Comparison of ENCODE assay signal across 16 cellular contexts in the genomic region with DNA sequence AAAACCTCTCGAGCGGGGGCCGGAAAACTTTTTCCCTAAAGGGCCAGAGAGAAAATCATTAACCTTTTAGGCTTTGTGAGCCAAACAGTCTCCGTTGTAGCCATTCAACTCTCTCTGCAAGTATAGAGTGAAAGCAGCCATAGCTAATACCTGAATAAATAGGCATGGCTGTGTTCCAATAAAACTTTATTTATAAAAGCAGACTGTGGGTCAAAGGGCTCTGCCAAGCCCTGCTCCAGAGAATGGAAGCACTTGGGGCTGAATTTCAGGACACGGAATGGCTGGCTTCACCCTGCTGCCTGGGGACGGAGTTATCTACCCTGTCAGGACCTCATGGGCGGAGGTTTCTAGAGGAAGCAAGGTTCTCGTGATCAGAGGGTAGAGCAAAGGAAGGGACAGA.
"Had no signal": no experiment of that assay in that cellular context is flagged by ENCODE, and none has a peak within 500 bp of the region (broad histone marks: within the 10 kb centered on the region; RNA-seq: fewer than 3 reads in every experiment).

No MANE protein-coding gene starts in this region.

- H3K27me3 ChIP-seq: breast epithelium, gastrocnemius medialis, uterus had no signal

- ATAC-seq: activated T-cell treated with anti-CD3 and anti-CD28 coated beads, Interleukin-2, amount 50 U/mL, for 4 hours; gastrocnemius medialis; sciatic nerve had no signal

- FAIRE-seq: endothelial cell of umbilical vein had no signal

- H3K36me3 Mint-ChIP-seq: activated CD4-positive, alpha-beta memory T cell treated with anti-CD3 and anti-CD28 coated beads for 36 hours; activated naive CD8-positive, alpha-beta T cell treated with anti-CD3 and anti-CD28 coated beads, Interleukin-2, amount 10 ng/mL, durations not matched to agents 7 days and 5 days had no signal

- H3K4me3 Mint-ChIP-seq: activated CD4-positive, alpha-beta memory T cell treated with anti-CD3 and anti-CD28 coated beads for 36 hours; activated naive CD8-positive, alpha-beta T cell treated with anti-CD3 and anti-CD28 coated beads, Interleukin-2, amount 10 ng/mL, durations not matched to agents 7 days and 5 days; activated T-cell treated with anti-CD3 and anti-CD28 coated beads, Interleukin-2, amount 50 U/mL, for 4 hours; stimulated activated naive CD8-positive, alpha-beta T cell treated with anti-CD3 and anti-CD28 coated beads, Interleukin-15, Interleukin-2, amounts not matched to agents 100 ng/mL and 50 ng/mL, for 24 hours had no signal

- H3K36me3 ChIP-seq: breast epithelium, gastrocnemius medialis, prostate gland, thoracic aorta, uterus had no signal

- H3K4me1 ChIP-seq: uterus had no signal

- H3K4me1 Mint-ChIP-seq: activated naive CD8-positive, alpha-beta T cell treated with anti-CD3 and anti-CD28 coated beads, Interleukin-2, amount 10 ng/mL, durations not matched to agents 7 days and 5 days had no signal

- H3K9me3 Mint-ChIP-seq: activated CD4-positive, alpha-beta memory T cell treated with anti-CD3 and anti-CD28 coated beads for 36 hours; activated naive CD8-positive, alpha-beta T cell treated with anti-CD3 and anti-CD28 coated beads, Interleukin-2, amount 10 ng/mL, durations not matched to agents 7 days and 5 days; activated T-cell treated with anti-CD3 and anti-CD28 coated beads, Interleukin-2, amount 50 U/mL, for 4 hours; stimulated activated naive CD8-positive, alpha-beta T cell treated with anti-CD3 and anti-CD28 coated beads, Interleukin-15, Interleukin-2, amounts not matched to agents 100 ng/mL and 50 ng/mL, for 24 hours had no signal

- DNase-seq: activated CD4-positive, alpha-beta memory T cell treated with anti-CD3 and anti-CD28 coated beads for 36 hours; activated CD4-positive, alpha-beta T cell treated with anti-CD3 and anti-CD28 coated beads for 1 hour; activated effector memory CD4-positive, alpha-beta T cell treated with anti-CD3 and anti-CD28 coated beads, Interleukin-2, amount 50 U/mL, for 16 hours; activated naive CD8-positive, alpha-beta T cell treated with anti-CD3 and anti-CD28 coated beads, Interleukin-2, amount 10 ng/mL, durations not matched to agents 7 days and 5 days; activated T-cell treated with anti-CD3 and anti-CD28 coated beads, Interleukin-2, amount 50 U/mL, for 4 hours; aorta; gastrocnemius medialis; stimulated activated CD4-positive, alpha-beta T cell treated with anti-CD3 and anti-CD28 coated beads, Interleukin-12 subunit alpha, Interleukin-12 subunit beta, amount 100 ng/mL, for 4 hours; SW 1271; uterus had no signal

- H3K9me3 ChIP-seq: breast epithelium, gastrocnemius medialis, prostate gland, thoracic aorta, uterus had no signal

- H3K27ac Mint-ChIP-seq: activated CD4-positive, alpha-beta memory T cell treated with anti-CD3 and anti-CD28 coated beads for 36 hours; activated naive CD8-positive, alpha-beta T cell treated with anti-CD3 and anti-CD28 coated beads, Interleukin-2, amount 10 ng/mL, durations not matched to agents 7 days and 5 days; stimulated activated naive CD8-positive, alpha-beta T cell treated with anti-CD3 and anti-CD28 coated beads, Interleukin-15, Interleukin-2, amounts not matched to agents 100 ng/mL and 50 ng/mL, for 24 hours had no signal

- H3K4me3 ChIP-seq: breast epithelium, gastrocnemius medialis, prostate gland, uterus had no signal

- H3K27ac ChIP-seq: thoracic aorta, uterus had no signal
